ENCODE assay signal across 1 cellular context in genomic region chr2:135840601-135841000, GRCh38.
TF ChIP-seq lines count a peak whose summit lies in the region.

No MANE protein-coding gene starts in this region.

TF ChIP-seq in GM12878, 131 proteins besides CTCF, POLR2A, EP300 and RAD21 (continued from another document):
- TF ChIP-seq HSF1 (IDR thresholded peaks at IDR 0.05; ENCODE audit: low read depth, low read length), result no peak
- no peak for TF ChIP-seq BCLAF1 (IDR thresholded peaks at IDR 0.05)
- TF ChIP-seq KDM1A (IDR thresholded peaks at IDR 0.05; ENCODE audit: borderline replicate concordance), result no peak
- TF ChIP-seq ZNF217 (IDR thresholded peaks at IDR 0.05), result no peak
- TF ChIP-seq ESRRA (IDR thresholded peaks at IDR 0.05; ENCODE audit: low read length), result no peak
- TF ChIP-seq SMC3 (IDR thresholded peaks at IDR 0.05; ENCODE audit: borderline replicate concordance, low read length), result no peak
- no peak for TF ChIP-seq GABPA (IDR thresholded peaks at IDR 0.05; ENCODE audit: low read depth)
- TF ChIP-seq SUZ12 (IDR thresholded peaks at IDR 0.05; ENCODE audit: unreplicated experiment), result no peak
- TF ChIP-seq ZBTB40 (IDR thresholded peaks at IDR 0.05; ENCODE audit: borderline replicate concordance), result no peak
- TF ChIP-seq POLR2AphosphoS2 (IDR thresholded peaks at IDR 0.05; ENCODE audit: low read depth, low read length), result no peak
- TF ChIP-seq MTA3 (IDR thresholded peaks at IDR 0.05; ENCODE audit: borderline replicate concordance, low read length), result no peak
- TF ChIP-seq TARDBP (IDR thresholded peaks at IDR 0.05; ENCODE audit: borderline replicate concordance), result no peak
